ENCODE assay signal across 1 cellular context in the genomic region with DNA sequence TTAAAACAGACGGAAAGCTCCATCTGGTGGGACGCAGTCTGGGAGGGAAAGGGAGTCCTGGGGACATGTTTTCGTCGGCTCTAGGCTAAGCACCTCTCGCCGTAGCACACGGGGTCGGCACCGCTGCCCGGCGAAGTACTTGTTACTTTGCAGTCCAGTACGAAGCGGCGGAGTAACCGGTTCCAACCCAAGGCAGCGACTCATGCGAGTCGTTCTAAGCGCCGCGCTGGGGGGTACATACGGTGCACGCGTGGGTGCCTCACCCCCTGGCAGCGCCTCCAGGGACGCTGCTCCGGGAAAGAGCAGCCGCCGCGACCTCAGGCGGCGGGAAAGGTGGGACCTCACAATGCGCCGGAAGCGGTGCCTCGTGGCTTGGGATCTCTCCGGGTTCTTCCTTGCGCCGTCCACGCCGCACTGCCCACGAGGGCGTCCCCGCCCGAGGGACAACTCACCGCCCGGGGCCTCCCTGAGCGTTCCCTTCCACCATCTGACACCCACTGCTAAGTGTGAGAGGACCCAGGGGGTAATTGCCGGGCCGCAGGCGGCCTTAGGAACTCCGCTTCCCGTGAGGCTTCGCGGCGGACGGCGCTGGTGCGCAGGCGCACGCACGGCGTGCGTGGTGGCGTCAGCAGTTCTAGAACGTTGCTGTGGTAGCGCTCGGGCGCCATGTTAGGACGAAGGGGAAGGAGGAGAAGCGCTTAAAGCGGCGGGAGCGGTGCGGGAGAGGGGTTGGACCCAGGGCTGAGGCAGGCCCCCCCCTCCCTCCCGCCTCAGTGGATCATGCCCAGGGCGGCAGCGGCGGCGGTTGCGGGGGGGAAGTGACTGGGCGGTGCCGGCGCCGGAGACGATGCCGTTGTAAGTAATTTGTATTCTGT.
TF ChIP-seq lines count a peak whose summit lies in the region.

A gene (plus strand): TSS at position 637 of the 875 bp plus-strand sequence. CDS start 211 bp downstream, at position 848.

TF ChIP-seq in K562, 482 proteins besides CTCF, POLR2A, EP300 and RAD21 (continued from another document and continues in another):
- TF ChIP-seq, protein P1, sequence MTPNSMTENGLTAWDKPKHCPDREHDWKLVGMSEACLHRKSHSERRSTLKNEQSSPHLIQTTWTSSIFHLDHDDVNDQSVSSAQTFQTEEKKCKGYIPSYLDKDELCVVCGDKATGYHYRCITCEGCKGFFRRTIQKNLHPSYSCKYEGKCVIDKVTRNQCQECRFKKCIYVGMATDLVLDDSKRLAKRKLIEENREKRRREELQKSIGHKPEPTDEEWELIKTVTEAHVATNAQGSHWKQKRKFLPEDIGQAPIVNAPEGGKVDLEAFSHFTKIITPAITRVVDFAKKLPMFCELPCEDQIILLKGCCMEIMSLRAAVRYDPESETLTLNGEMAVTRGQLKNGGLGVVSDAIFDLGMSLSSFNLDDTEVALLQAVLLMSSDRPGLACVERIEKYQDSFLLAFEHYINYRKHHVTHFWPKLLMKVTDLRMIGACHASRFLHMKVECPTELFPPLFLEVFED (CRISPR knock-in tag; conservative IDR thresholded peaks at IDR 0.05): no peak
- TF ChIP-seq ZNF239 (CRISPR knock-in tag; IDR thresholded peaks at IDR 0.05) (no peak), PML (IDR thresholded peaks at IDR 0.05; ENCODE audit: low read length) (peak; percentile 70), BCOR (IDR thresholded peaks at IDR 0.05) (no peak), ZNF384 (IDR thresholded peaks at IDR 0.05; ENCODE audit: low read depth, low read length) (no peak), ZSCAN32 (CRISPR knock-in tag; IDR thresholded peaks at IDR 0.05) (no peak; the same call in 1 of the 2 replicates), SMARCE1 (IDR thresholded peaks at IDR 0.05) (no peak), JUND (IDR thresholded peaks at IDR 0.05; ENCODE audit: borderline replicate concordance, low read depth, low read length) (peak; percentile 32; the same call in 1 of the 2 replicates), JUND (tag; IDR thresholded peaks at IDR 0.05; ENCODE audit: borderline replicate concordance, low read depth, low read length) (no peak; the same call in 2 of the 3 replicates), ZNF696 (CRISPR knock-in tag; conservative IDR thresholded peaks at IDR 0.05) (no peak), ZFP1 (CRISPR knock-in tag; IDR thresholded peaks at IDR 0.05) (no peak), SREBF2 (CRISPR knock-in tag; IDR thresholded peaks at IDR 0.05) (0 out of 2 replicates have a peak, but pooled peaks have one; percentile 10), RBBP5 (IDR thresholded peaks at IDR 0.05; ENCODE audit: borderline replicate concordance, insufficient read depth, low read length, poor library complexity, severe bottlenecking) (peak; percentile 82), ZKSCAN3 (CRISPR knock-in tag; IDR thresholded peaks at IDR 0.05) (no peak), ETS2 (tag; IDR thresholded peaks at IDR 0.05; ENCODE audit: borderline replicate concordance, poor library complexity, severe bottlenecking) (no peak), LCOR (CRISPR knock-in tag; IDR thresholded peaks at IDR 0.05) (0 out of 2 replicates have a peak, but pooled peaks have one; percentile 4), HLTF (IDR thresholded peaks at IDR 0.05) (no peak), KLF16 (IDR thresholded peaks at IDR 0.05) (no peak), SP2 (IDR thresholded peaks at IDR 0.05; ENCODE audit: extremely low read depth, low read depth, low read length, poor library complexity, severe bottlenecking) (no peak), MECOM (CRISPR knock-in tag; IDR thresholded peaks at IDR 0.05) (no peak), ZNF217 (CRISPR knock-in tag; IDR thresholded peaks at IDR 0.05) (no peak), SAFB2 (IDR thresholded peaks at IDR 0.05; ENCODE audit: borderline replicate concordance, low read depth, low read length, severe bottlenecking) (no peak), ZKSCAN8 (CRISPR knock-in tag; IDR thresholded peaks at IDR 0.05) (no peak), ZNF778 (CRISPR knock-in tag; IDR thresholded peaks at IDR 0.05) (no peak), CBFB (CRISPR knock-in tag; IDR thresholded peaks at IDR 0.05) (no peak), ETV1 (tag; conservative IDR thresholded peaks at IDR 0.05; ENCODE audit: low read depth) (peak; percentile 50), EP400 (IDR thresholded peaks at IDR 0.05) (peak; percentile 97), ESRRB (CRISPR knock-in tag; IDR thresholded peaks at IDR 0.05; ENCODE audit: borderline replicate concordance) (no peak)
- TF ChIP-seq, protein P2, sequence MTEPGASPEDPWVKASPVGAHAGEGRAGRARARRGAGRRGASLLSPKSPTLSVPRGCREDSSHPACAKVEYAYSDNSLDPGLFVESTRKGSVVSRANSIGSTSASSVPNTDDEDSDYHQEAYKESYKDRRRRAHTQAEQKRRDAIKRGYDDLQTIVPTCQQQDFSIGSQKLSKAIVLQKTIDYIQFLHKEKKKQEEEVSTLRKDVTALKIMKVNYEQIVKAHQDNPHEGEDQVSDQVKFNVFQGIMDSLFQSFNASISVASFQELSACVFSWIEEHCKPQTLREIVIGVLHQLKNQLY (CRISPR knock-in tag; conservative IDR thresholded peaks at IDR 0.05): no peak
- TF ChIP-seq, protein P3, sequence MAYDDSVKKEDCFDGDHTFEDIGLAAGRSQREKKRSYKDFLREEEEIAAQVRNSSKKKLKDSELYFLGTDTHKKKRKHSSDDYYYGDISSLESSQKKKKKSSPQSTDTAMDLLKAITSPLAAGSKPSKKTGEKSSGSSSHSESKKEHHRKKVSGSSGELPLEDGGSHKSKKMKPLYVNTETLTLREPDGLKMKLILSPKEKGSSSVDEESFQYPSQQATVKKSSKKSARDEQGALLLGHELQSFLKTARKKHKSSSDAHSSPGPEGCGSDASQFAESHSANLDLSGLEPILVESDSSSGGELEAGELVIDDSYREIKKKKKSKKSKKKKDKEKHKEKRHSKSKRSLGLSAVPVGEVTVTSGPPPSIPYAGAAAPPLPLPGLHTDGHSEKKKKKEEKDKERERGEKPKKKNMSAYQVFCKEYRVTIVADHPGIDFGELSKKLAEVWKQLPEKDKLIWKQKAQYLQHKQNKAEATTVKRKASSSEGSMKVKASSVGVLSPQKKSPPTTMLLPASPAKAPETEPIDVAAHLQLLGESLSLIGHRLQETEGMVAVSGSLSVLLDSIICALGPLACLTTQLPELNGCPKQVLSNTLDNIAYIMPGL (CRISPR knock-in tag; IDR thresholded peaks at IDR 0.05): no peak; the same call in 1 of the 2 replicates
- TF ChIP-seq, protein P4, sequence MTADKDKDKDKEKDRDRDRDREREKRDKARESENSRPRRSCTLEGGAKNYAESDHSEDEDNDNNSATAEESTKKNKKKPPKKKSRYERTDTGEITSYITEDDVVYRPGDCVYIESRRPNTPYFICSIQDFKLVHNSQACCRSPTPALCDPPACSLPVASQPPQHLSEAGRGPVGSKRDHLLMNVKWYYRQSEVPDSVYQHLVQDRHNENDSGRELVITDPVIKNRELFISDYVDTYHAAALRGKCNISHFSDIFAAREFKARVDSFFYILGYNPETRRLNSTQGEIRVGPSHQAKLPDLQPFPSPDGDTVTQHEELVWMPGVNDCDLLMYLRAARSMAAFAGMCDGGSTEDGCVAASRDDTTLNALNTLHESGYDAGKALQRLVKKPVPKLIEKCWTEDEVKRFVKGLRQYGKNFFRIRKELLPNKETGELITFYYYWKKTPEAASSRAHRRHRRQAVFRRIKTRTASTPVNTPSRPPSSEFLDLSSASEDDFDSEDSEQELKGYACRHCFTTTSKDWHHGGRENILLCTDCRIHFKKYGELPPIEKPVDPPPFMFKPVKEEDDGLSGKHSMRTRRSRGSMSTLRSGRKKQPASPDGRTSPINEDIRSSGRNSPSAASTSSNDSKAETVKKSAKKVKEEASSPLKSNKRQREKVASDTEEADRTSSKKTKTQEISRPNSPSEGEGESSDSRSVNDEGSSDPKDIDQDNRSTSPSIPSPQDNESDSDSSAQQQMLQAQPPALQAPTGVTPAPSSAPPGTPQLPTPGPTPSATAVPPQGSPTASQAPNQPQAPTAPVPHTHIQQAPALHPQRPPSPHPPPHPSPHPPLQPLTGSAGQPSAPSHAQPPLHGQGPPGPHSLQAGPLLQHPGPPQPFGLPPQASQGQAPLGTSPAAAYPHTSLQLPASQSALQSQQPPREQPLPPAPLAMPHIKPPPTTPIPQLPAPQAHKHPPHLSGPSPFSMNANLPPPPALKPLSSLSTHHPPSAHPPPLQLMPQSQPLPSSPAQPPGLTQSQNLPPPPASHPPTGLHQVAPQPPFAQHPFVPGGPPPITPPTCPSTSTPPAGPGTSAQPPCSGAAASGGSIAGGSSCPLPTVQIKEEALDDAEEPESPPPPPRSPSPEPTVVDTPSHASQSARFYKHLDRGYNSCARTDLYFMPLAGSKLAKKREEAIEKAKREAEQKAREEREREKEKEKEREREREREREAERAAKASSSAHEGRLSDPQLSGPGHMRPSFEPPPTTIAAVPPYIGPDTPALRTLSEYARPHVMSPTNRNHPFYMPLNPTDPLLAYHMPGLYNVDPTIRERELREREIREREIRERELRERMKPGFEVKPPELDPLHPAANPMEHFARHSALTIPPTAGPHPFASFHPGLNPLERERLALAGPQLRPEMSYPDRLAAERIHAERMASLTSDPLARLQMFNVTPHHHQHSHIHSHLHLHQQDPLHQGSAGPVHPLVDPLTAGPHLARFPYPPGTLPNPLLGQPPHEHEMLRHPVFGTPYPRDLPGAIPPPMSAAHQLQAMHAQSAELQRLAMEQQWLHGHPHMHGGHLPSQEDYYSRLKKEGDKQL (CRISPR knock-in tag; IDR thresholded peaks at IDR 0.05; ENCODE audit: borderline replicate concordance): no peak
- TF ChIP-seq, protein P5, sequence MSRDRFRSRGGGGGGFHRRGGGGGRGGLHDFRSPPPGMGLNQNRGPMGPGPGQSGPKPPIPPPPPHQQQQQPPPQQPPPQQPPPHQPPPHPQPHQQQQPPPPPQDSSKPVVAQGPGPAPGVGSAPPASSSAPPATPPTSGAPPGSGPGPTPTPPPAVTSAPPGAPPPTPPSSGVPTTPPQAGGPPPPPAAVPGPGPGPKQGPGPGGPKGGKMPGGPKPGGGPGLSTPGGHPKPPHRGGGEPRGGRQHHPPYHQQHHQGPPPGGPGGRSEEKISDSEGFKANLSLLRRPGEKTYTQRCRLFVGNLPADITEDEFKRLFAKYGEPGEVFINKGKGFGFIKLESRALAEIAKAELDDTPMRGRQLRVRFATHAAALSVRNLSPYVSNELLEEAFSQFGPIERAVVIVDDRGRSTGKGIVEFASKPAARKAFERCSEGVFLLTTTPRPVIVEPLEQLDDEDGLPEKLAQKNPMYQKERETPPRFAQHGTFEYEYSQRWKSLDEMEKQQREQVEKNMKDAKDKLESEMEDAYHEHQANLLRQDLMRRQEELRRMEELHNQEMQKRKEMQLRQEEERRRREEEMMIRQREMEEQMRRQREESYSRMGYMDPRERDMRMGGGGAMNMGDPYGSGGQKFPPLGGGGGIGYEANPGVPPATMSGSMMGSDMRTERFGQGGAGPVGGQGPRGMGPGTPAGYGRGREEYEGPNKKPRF (IDR thresholded peaks at IDR 0.05; ENCODE audit: low read depth, low read length): no peak
- TF ChIP-seq, protein P6, sequence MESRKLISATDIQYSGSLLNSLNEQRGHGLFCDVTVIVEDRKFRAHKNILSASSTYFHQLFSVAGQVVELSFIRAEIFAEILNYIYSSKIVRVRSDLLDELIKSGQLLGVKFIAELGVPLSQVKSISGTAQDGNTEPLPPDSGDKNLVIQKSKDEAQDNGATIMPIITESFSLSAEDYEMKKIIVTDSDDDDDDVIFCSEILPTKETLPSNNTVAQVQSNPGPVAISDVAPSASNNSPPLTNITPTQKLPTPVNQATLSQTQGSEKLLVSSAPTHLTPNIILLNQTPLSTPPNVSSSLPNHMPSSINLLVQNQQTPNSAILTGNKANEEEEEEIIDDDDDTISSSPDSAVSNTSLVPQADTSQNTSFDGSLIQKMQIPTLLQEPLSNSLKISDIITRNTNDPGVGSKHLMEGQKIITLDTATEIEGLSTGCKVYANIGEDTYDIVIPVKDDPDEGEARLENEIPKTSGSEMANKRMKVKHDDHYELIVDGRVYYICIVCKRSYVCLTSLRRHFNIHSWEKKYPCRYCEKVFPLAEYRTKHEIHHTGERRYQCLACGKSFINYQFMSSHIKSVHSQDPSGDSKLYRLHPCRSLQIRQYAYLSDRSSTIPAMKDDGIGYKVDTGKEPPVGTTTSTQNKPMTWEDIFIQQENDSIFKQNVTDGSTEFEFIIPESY (CRISPR knock-in tag; IDR thresholded peaks at IDR 0.05): no peak
- TF ChIP-seq, protein P7, sequence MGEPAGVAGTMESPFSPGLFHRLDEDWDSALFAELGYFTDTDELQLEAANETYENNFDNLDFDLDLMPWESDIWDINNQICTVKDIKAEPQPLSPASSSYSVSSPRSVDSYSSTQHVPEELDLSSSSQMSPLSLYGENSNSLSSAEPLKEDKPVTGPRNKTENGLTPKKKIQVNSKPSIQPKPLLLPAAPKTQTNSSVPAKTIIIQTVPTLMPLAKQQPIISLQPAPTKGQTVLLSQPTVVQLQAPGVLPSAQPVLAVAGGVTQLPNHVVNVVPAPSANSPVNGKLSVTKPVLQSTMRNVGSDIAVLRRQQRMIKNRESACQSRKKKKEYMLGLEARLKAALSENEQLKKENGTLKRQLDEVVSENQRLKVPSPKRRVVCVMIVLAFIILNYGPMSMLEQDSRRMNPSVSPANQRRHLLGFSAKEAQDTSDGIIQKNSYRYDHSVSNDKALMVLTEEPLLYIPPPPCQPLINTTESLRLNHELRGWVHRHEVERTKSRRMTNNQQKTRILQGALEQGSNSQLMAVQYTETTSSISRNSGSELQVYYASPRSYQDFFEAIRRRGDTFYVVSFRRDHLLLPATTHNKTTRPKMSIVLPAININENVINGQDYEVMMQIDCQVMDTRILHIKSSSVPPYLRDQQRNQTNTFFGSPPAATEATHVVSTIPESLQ (CRISPR knock-in tag; IDR thresholded peaks at IDR 0.05): no peak
